In genomic region chr20:32641464-32641863, GRCh38 we compare ENCODE assay signal across 40 cellular contexts. TPM values are rescaled to one million over a fixed set of nuclear protein-coding genes. Genes with fewer than 3 reads are reported as not detected.
"Had no signal": no experiment of that assay in that cellular context is flagged by ENCODE, and none has a peak within 500 bp of the region (broad histone marks: within the 10 kb centered on the region; RNA-seq: fewer than 3 reads in every experiment).

No MANE protein-coding gene starts in this region.

- H3K9me3 Mint-ChIP-seq: activated naive CD4-positive, alpha-beta T cell treated with anti-CD3 and anti-CD28 coated beads for 36 hours; activated naive CD4-positive, alpha-beta T cell treated with anti-CD3 and anti-CD28 coated beads, Interleukin-2, amount 10 ng/mL, durations not matched to agents 7 days and 5 days; activated naive CD4-positive, alpha-beta T cell treated with anti-CD3 and anti-CD28 coated beads, Interleukin-2, amount 50 U/mL, for 24 hours; activated naive CD4-positive, alpha-beta T cell treated with anti-CD3 and anti-CD28 coated beads, Interleukin-2, amount 50 U/mL, for 72 hours; activated naive CD8-positive, alpha-beta T cell treated with anti-CD3 and anti-CD28 coated beads for 36 hours; activated naive CD8-positive, alpha-beta T cell treated with anti-CD3 and anti-CD28 coated beads, Interleukin-2, amount 10 ng/mL, durations not matched to agents 7 days and 5 days; activated naive CD8-positive, alpha-beta T cell treated with anti-CD3 and anti-CD28 coated beads, Interleukin-2, amount 50 U/mL, for 24 hours; activated T-cell treated with anti-CD3 and anti-CD28 coated beads, Interleukin-2, amount 50 U/mL, for 24 hours; activated T-cell treated with anti-CD3 and anti-CD28 coated beads, Interleukin-2, amount 50 U/mL, for 4 hours; activated T-cell treated with anti-CD3 and anti-CD28 coated beads, Interleukin-2, amount 50 U/mL, for 72 hours; activated T-helper 1 cell treated with anti-CD3 and anti-CD28 coated beads, Interleukin-12 subunit alpha, Interleukin-12 subunit beta, Interleukin-2, Interleukin-4 antibody, amounts not matched to agents 30 ng/mL and 10 ng/mL and 1 ng/mL, durations not matched to agents 14 hours and 24 hours and 36 hours; activated T-helper 17 cell treated with anti-CD3 and anti-CD28 coated beads, Interleukin-2, amount 50 U/mL, for 72 hours; activated T-helper 2 cell treated with anti-CD3 and anti-CD28 coated beads, Interferon-gamma antibody, Interleukin-2, Interleukin-4, amounts not matched to agents 10 μg/mL and 5 μg/mL and 100 μg/mL, durations not matched to agents 14 hours and 24 hours and 36 hours; brain; central memory CD8-positive, alpha-beta T cell had no signal

- ATAC-seq: activated naive CD4-positive, alpha-beta T cell treated with anti-CD3 and anti-CD28 coated beads, Interleukin-2, amount 50 U/mL, for 72 hours; activated naive CD8-positive, alpha-beta T cell treated with anti-CD3 and anti-CD28 coated beads, Interleukin-2, amount 50 U/mL, for 24 hours; activated T-cell treated with anti-CD3 and anti-CD28 coated beads, Interleukin-2, amount 50 U/mL, for 4 hours; activated T-cell treated with anti-CD3 and anti-CD28 coated beads, Interleukin-2, amount 50 U/mL, for 72 hours; activated T-helper 17 cell treated with anti-CD3 and anti-CD28 coated beads, Interleukin-2, amount 50 U/mL, for 72 hours; body of pancreas had no signal

- H3K27me3 Mint-ChIP-seq: activated naive CD4-positive, alpha-beta T cell treated with anti-CD3 and anti-CD28 coated beads, Interleukin-2, amount 50 U/mL, for 24 hours; activated naive CD8-positive, alpha-beta T cell; activated naive CD8-positive, alpha-beta T cell treated with anti-CD3 and anti-CD28 coated beads for 36 hours; activated naive CD8-positive, alpha-beta T cell treated with anti-CD3 and anti-CD28 coated beads, Interleukin-2, amount 10 ng/mL, durations not matched to agents 7 days and 5 days; activated naive CD8-positive, alpha-beta T cell treated with anti-CD3 and anti-CD28 coated beads, Interleukin-2, amount 50 U/mL, for 24 hours; activated T-cell treated with anti-CD3 and anti-CD28 coated beads, Interleukin-2, amount 50 U/mL, for 24 hours; activated T-helper 17 cell treated with anti-CD3 and anti-CD28 coated beads, Interleukin-2, amount 50 U/mL, for 72 hours; central memory CD8-positive, alpha-beta T cell had no signal

- H3K27ac Mint-ChIP-seq: activated naive CD4-positive, alpha-beta T cell treated with anti-CD3 and anti-CD28 coated beads for 36 hours; activated naive CD4-positive, alpha-beta T cell treated with anti-CD3 and anti-CD28 coated beads, Interleukin-2, amount 10 ng/mL, durations not matched to agents 7 days and 5 days; activated naive CD4-positive, alpha-beta T cell treated with anti-CD3 and anti-CD28 coated beads, Interleukin-2, amount 50 U/mL, for 24 hours; activated naive CD4-positive, alpha-beta T cell treated with anti-CD3 and anti-CD28 coated beads, Interleukin-2, amount 50 U/mL, for 72 hours; activated naive CD8-positive, alpha-beta T cell; activated naive CD8-positive, alpha-beta T cell treated with anti-CD3 and anti-CD28 coated beads for 36 hours; activated naive CD8-positive, alpha-beta T cell treated with anti-CD3 and anti-CD28 coated beads, Interleukin-2, amount 10 ng/mL, durations not matched to agents 7 days and 5 days; activated naive CD8-positive, alpha-beta T cell treated with anti-CD3 and anti-CD28 coated beads, Interleukin-2, amount 50 U/mL, for 24 hours; activated T-cell treated with anti-CD3 and anti-CD28 coated beads, Interleukin-2, amount 50 U/mL, for 24 hours; activated T-cell treated with anti-CD3 and anti-CD28 coated beads, Interleukin-2, amount 50 U/mL, for 72 hours; activated T-helper 1 cell treated with anti-CD3 and anti-CD28 coated beads, Interleukin-12 subunit alpha, Interleukin-12 subunit beta, Interleukin-2, Interleukin-4 antibody, amounts not matched to agents 30 ng/mL and 10 ng/mL and 1 ng/mL, durations not matched to agents 14 hours and 24 hours and 36 hours; activated T-helper 17 cell treated with anti-CD3 and anti-CD28 coated beads, Interleukin-2, amount 50 U/mL, for 72 hours; activated T-helper 2 cell treated with anti-CD3 and anti-CD28 coated beads, Interferon-gamma antibody, Interleukin-2, Interleukin-4, amounts not matched to agents 10 μg/mL and 5 μg/mL and 100 μg/mL, durations not matched to agents 14 hours and 24 hours and 36 hours; brain had no signal

- H3K4me3 ChIP-seq: adrenal gland, ascending aorta, body of pancreas, breast epithelium, cardiac muscle cell had no signal

- DNase-seq: activated effector memory CD4-positive, alpha-beta T cell treated with anti-CD3 and anti-CD28 coated beads, Interleukin-2, amount 50 U/mL, for 16 hours; activated effector memory CD4-positive, alpha-beta T cell treated with Interleukin-2 at 50 U/mL for 16 hours; activated gamma-delta T cell; activated gamma-delta T cell treated with Interleukin-2 at 50 U/mL for 16 hours; activated naive CD4-positive, alpha-beta T cell; activated naive CD4-positive, alpha-beta T cell treated with anti-CD3 and anti-CD28 coated beads for 36 hours; activated naive CD4-positive, alpha-beta T cell treated with anti-CD3 and anti-CD28 coated beads, Interleukin-2, amount 10 ng/mL, durations not matched to agents 7 days and 5 days; activated naive CD4-positive, alpha-beta T cell treated with anti-CD3 and anti-CD28 coated beads, Interleukin-2, amount 50 U/mL, for 16 hours; activated naive CD4-positive, alpha-beta T cell treated with Interleukin-2 at 50 U/mL for 16 hours; activated naive CD8-positive, alpha-beta T cell treated with anti-CD3 and anti-CD28 coated beads for 36 hours; activated naive CD8-positive, alpha-beta T cell treated with anti-CD3 and anti-CD28 coated beads, Interleukin-2, amount 10 ng/mL, durations not matched to agents 7 days and 5 days; activated naive CD8-positive, alpha-beta T cell treated with anti-CD3 and anti-CD28 coated beads, Interleukin-2, amount 50 U/mL, for 24 hours; activated T-cell treated with anti-CD3 and anti-CD28 coated beads, Interleukin-2, amount 50 U/mL, for 24 hours; activated T-cell treated with anti-CD3 and anti-CD28 coated beads, Interleukin-2, amount 50 U/mL, for 4 hours; activated T-cell treated with anti-CD3 and anti-CD28 coated beads, Interleukin-2, amount 50 U/mL, for 48 hours; activated T-cell treated with anti-CD3 and anti-CD28 coated beads, Interleukin-2, amount 50 U/mL, for 72 hours; adrenal gland; amniotic stem cell; amygdala; anterior cingulate cortex; aorta; body of pancreas; brain microvascular endothelial cell; caudate nucleus; central memory CD4-positive, alpha-beta T cell; cerebellar nuclear complex had no signal

- H3K4me1 Mint-ChIP-seq: activated naive CD4-positive, alpha-beta T cell treated with anti-CD3 and anti-CD28 coated beads, Interleukin-2, amount 10 ng/mL, durations not matched to agents 7 days and 5 days; activated naive CD4-positive, alpha-beta T cell treated with anti-CD3 and anti-CD28 coated beads, Interleukin-2, amount 50 U/mL, for 24 hours; activated naive CD8-positive, alpha-beta T cell treated with anti-CD3 and anti-CD28 coated beads for 36 hours; activated naive CD8-positive, alpha-beta T cell treated with anti-CD3 and anti-CD28 coated beads, Interleukin-2, amount 50 U/mL, for 24 hours; activated T-helper 17 cell treated with anti-CD3 and anti-CD28 coated beads, Interleukin-2, amount 50 U/mL, for 72 hours; central memory CD8-positive, alpha-beta T cell had no signal

- H3K4me1 ChIP-seq: ascending aorta, breast epithelium had no signal

- H3K36me3 Mint-ChIP-seq: activated naive CD4-positive, alpha-beta T cell treated with anti-CD3 and anti-CD28 coated beads, Interleukin-2, amount 10 ng/mL, durations not matched to agents 7 days and 5 days; activated naive CD4-positive, alpha-beta T cell treated with anti-CD3 and anti-CD28 coated beads, Interleukin-2, amount 50 U/mL, for 24 hours; activated naive CD4-positive, alpha-beta T cell treated with anti-CD3 and anti-CD28 coated beads, Interleukin-2, amount 50 U/mL, for 72 hours; activated naive CD8-positive, alpha-beta T cell; activated naive CD8-positive, alpha-beta T cell treated with anti-CD3 and anti-CD28 coated beads for 36 hours; activated naive CD8-positive, alpha-beta T cell treated with anti-CD3 and anti-CD28 coated beads, Interleukin-2, amount 10 ng/mL, durations not matched to agents 7 days and 5 days; brain had no signal

- H3K4me3 Mint-ChIP-seq: activated naive CD4-positive, alpha-beta T cell treated with anti-CD3 and anti-CD28 coated beads for 36 hours; activated naive CD4-positive, alpha-beta T cell treated with anti-CD3 and anti-CD28 coated beads, Interleukin-2, amount 10 ng/mL, durations not matched to agents 7 days and 5 days; activated naive CD4-positive, alpha-beta T cell treated with anti-CD3 and anti-CD28 coated beads, Interleukin-2, amount 50 U/mL, for 24 hours; activated naive CD8-positive, alpha-beta T cell; activated naive CD8-positive, alpha-beta T cell treated with anti-CD3 and anti-CD28 coated beads for 36 hours; activated naive CD8-positive, alpha-beta T cell treated with anti-CD3 and anti-CD28 coated beads, Interleukin-2, amount 10 ng/mL, durations not matched to agents 7 days and 5 days; activated naive CD8-positive, alpha-beta T cell treated with anti-CD3 and anti-CD28 coated beads, Interleukin-2, amount 50 U/mL, for 24 hours; activated T-cell treated with anti-CD3 and anti-CD28 coated beads, Interleukin-2, amount 50 U/mL, for 24 hours; activated T-cell treated with anti-CD3 and anti-CD28 coated beads, Interleukin-2, amount 50 U/mL, for 4 hours; activated T-cell treated with anti-CD3 and anti-CD28 coated beads, Interleukin-2, amount 50 U/mL, for 72 hours; activated T-helper 1 cell treated with anti-CD3 and anti-CD28 coated beads, Interleukin-12 subunit alpha, Interleukin-12 subunit beta, Interleukin-2, Interleukin-4 antibody, amounts not matched to agents 30 ng/mL and 10 ng/mL and 1 ng/mL, durations not matched to agents 14 hours and 24 hours and 36 hours; activated T-helper 17 cell treated with anti-CD3 and anti-CD28 coated beads, Interleukin-2, amount 50 U/mL, for 72 hours; brain; central memory CD8-positive, alpha-beta T cell had no signal

- H3K27me3 ChIP-seq: adrenal gland, ascending aorta, body of pancreas, brain microvascular endothelial cell, breast epithelium, cardiac muscle cell had no signal

- H3K27ac ChIP-seq: adrenal gland, ascending aorta, body of pancreas, brain microvascular endothelial cell, breast epithelium had no signal

- H3K36me3 ChIP-seq: adrenal gland, ascending aorta, brain microvascular endothelial cell, breast epithelium, cardiac muscle cell had no signal

- H3K9me3 ChIP-seq: adrenal gland, ascending aorta, body of pancreas, breast epithelium had no signal

- FAIRE-seq: astrocyte, bronchial epithelial cell had no signal

RNA-seq across cellular contexts. Expression of gene C20orf203, which starts 32.3 kb away (rescaled TPM):
- total RNA-seq: activated T-cell treated with anti-CD3 and anti-CD28 coated beads, Interleukin-2, amount 50 U/mL, for 4 hours; activated T-helper 1 cell treated with anti-CD3 and anti-CD28 coated beads, Interleukin-12 subunit alpha, Interleukin-12 subunit beta, Interleukin-2, Interleukin-4 antibody, amounts not matched to agents 30 ng/mL and 10 ng/mL and 1 ng/mL, durations not matched to agents 14 hours and 24 hours and 36 hours; ascending aorta; astrocyte; cardiac septum had no signal
